1 cellular context compared by ENCODE assay signal in genomic region chr6:903746-904145, GRCh38.
TF ChIP-seq lines count a peak whose summit lies in the region.

No MANE protein-coding gene starts in this region.

TF ChIP-seq in HepG2, 621 proteins besides CTCF, POLR2A, EP300 and RAD21 (continued from another document):
- TF ChIP-seq SUZ12 (IDR thresholded peaks at IDR 0.05; ENCODE audit: low read depth, low read length) (no peak), CCAR2 (optimal IDR thresholded peaks at IDR 0.05; ENCODE audit: low read depth, low read length) (no peak), SIN3A (IDR thresholded peaks at IDR 0.05; ENCODE audit: borderline replicate concordance, low read depth, low read length) (no peak), ATF7 (IDR thresholded peaks at IDR 0.05) (no peak), ATF7 (CRISPR knock-in tag; IDR thresholded peaks at IDR 0.05) (no peak), ARNTL (CRISPR knock-in tag; IDR thresholded peaks at IDR 0.05) (no peak), ZNF772 (CRISPR knock-in tag; IDR thresholded peaks at IDR 0.05) (no peak), RBAK (CRISPR knock-in tag; IDR thresholded peaks at IDR 0.05) (no peak), ZNF468 (CRISPR knock-in tag; IDR thresholded peaks at IDR 0.05) (no peak), ZBTB44 (CRISPR knock-in tag; IDR thresholded peaks at IDR 0.05) (no peak)
- TF ChIP-seq, protein P1, sequence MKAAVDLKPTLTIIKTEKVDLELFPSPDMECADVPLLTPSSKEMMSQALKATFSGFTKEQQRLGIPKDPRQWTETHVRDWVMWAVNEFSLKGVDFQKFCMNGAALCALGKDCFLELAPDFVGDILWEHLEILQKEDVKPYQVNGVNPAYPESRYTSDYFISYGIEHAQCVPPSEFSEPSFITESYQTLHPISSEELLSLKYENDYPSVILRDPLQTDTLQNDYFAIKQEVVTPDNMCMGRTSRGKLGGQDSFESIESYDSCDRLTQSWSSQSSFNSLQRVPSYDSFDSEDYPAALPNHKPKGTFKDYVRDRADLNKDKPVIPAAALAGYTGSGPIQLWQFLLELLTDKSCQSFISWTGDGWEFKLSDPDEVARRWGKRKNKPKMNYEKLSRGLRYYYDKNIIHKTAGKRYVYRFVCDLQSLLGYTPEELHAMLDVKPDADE (CRISPR knock-in tag; IDR thresholded peaks at IDR 0.05): no peak
- TF ChIP-seq, protein P2, sequence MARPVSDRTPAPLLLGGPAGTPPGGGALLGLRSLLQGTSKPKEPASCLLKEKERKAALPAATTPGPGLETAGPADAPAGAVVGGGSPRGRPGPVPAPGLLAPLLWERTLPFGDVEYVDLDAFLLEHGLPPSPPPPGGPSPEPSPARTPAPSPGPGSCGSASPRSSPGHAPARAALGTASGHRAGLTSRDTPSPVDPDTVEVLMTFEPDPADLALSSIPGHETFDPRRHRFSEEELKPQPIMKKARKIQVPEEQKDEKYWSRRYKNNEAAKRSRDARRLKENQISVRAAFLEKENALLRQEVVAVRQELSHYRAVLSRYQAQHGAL (CRISPR knock-in tag; IDR thresholded peaks at IDR 0.05; ENCODE audit: not compliant biosample characterization): no peak
- TF ChIP-seq, protein P3, sequence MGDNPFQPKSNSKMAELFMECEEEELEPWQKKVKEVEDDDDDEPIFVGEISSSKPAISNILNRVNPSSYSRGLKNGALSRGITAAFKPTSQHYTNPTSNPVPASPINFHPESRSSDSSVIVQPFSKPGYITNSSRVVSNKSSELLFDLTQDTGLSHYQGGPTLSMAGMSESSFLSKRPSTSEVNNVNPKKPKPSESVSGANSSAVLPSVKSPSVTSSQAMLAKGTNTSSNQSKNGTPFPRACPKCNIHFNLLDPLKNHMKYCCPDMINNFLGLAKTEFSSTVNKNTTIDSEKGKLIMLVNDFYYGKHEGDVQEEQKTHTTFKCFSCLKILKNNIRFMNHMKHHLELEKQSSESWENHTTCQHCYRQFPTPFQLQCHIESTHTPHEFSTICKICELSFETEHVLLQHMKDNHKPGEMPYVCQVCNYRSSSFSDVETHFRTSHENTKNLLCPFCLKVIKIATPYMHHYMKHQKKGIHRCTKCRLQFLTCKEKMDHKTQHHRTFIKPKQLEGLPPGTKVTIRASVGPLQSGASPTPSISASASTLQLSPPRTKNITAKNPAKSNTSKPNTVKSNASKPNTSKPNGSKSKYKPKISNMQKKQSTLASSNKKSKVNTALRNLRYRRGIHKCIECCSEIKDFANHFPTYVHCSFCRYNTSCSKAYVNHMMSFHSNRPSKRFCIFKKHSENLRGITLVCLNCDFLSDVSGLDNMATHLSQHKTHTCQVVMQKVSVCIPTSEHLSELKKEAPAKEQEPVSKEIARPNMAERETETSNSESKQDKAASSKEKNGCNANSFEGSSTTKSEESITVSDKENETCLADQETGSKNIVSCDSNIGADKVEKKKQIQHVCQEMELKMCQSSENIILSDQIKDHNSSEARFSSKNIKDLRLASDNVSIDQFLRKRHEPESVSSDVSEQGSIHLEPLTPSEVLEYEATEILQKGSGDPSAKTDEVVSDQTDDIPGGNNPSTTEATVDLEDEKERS (CRISPR knock-in tag; IDR thresholded peaks at IDR 0.05): no peak
TF ChIP-seq in HepG2: peak in this region for 0.
